ENCODE assay signal across 14 cellular contexts in genomic region chr6:3616565-3617176, GRCh38.
"Had no signal": no experiment of that assay in that cellular context is flagged by ENCODE, and none has a peak within 500 bp of the region (broad histone marks: within the 10 kb centered on the region; RNA-seq: fewer than 3 reads in every experiment).

No MANE protein-coding gene starts in this region.

- H3K4me3 ChIP-seq: cardiac muscle cell, tibial nerve had no signal

- DNase-seq: activated gamma-delta T cell; activated T-cell treated with anti-CD3 and anti-CD28 coated beads, Interleukin-2, amount 50 U/mL, for 72 hours; hippocampal formation; left ventricle myocardium superior; natural killer cell; nucleus accumbens; stimulated activated CD4-positive, alpha-beta T cell treated with anti-CD3 and anti-CD28 coated beads, Interleukin-15, amount 100 ng/mL, for 24 hours; stimulated activated CD4-positive, alpha-beta T cell treated with anti-CD3 and anti-CD28 coated beads, Interleukin-4, amount 100 ng/mL, for 1 hour; stimulated activated naive CD4-positive, alpha-beta T cell; T-helper 1 cell; T1000 had no signal

- H3K36me3 ChIP-seq: cardiac muscle cell, tibial nerve had no signal

- H3K9me3 ChIP-seq: tibial nerve had no signal

- H3K27me3 ChIP-seq: cardiac muscle cell had no signal

- FAIRE-seq: endometrium had no signal

- H3K4me1 ChIP-seq: tibial nerve had no signal

- H3K27ac ChIP-seq: tibial nerve had no signal
